ENCODE assay signal across 30 cellular contexts in genomic region chr12:21337453-21337852, GRCh38. TPM values are rescaled to one million over a fixed set of nuclear protein-coding genes. Genes with fewer than 3 reads are reported as not detected.
"Had no signal": no experiment of that assay in that cellular context is flagged by ENCODE, and none has a peak within 500 bp of the region (broad histone marks: within the 10 kb centered on the region; RNA-seq: fewer than 3 reads in every experiment).

No MANE protein-coding gene starts in this region.

- DNase-seq: activated CD4-positive, alpha-beta memory T cell treated with anti-CD3 and anti-CD28 coated beads for 36 hours; activated CD4-positive, alpha-beta T cell treated with anti-CD3 and anti-CD28 coated beads, Interleukin-2, amount 10 ng/mL, durations not matched to agents 7 days and 5 days; activated CD4-positive, CD25-positive, alpha-beta regulatory T cell; activated gamma-delta T cell treated with Interleukin-2 at 50 U/mL for 16 hours; activated naive CD4-positive, alpha-beta T cell treated with anti-CD3 and anti-CD28 coated beads, Interleukin-2, amount 50 U/mL, for 16 hours; activated naive CD8-positive, alpha-beta T cell treated with anti-CD3 and anti-CD28 coated beads, Interleukin-2, amount 10 ng/mL, durations not matched to agents 7 days and 5 days; activated T-cell treated with anti-CD3 and anti-CD28 coated beads for 4 hours; activated T-cell treated with anti-CD3 and anti-CD28 coated beads, Interleukin-2, amount 50 U/mL, for 72 hours; adrenal gland; aorta; Kasumi-1; KBM-7; NCI-H1105 treated with DMSO at 0.1 percent for 48 hours; NCI-H146; NCI-H187 treated with DMSO at 0.1 percent for 48 hours; NCI-H2081 treated with DMSO at 0.1 percent for 48 hours; NCI-H446 treated with DMSO at 0.1 percent for 48 hours; NCI-H526; NCI-H82; NK-92 treated with Interleukin-12 subunit alpha and Interleukin-12 subunit beta, amount 100 ng/mL, for 24 hours; OCI-M1; RPMI8226; T-cell; T1000 had no signal

- H3K27ac Mint-ChIP-seq: activated CD4-positive, alpha-beta memory T cell treated with anti-CD3 and anti-CD28 coated beads for 36 hours; activated CD4-positive, alpha-beta T cell treated with anti-CD3 and anti-CD28 coated beads, Interleukin-2, amount 10 ng/mL, durations not matched to agents 7 days and 5 days; activated naive CD8-positive, alpha-beta T cell treated with anti-CD3 and anti-CD28 coated beads, Interleukin-2, amount 10 ng/mL, durations not matched to agents 7 days and 5 days; activated T-cell treated with anti-CD3 and anti-CD28 coated beads, Interleukin-2, amount 50 U/mL, for 72 hours; activated T-helper 2 cell treated with anti-CD3 and anti-CD28 coated beads, Interferon-gamma antibody, Interleukin-2, Interleukin-4, amounts not matched to agents 10 μg/mL and 5 μg/mL and 100 μg/mL, durations not matched to agents 14 hours and 24 hours and 36 hours; T-cell had no signal

- H3K27me3 Mint-ChIP-seq: activated CD4-positive, alpha-beta memory T cell treated with anti-CD3 and anti-CD28 coated beads for 36 hours had no signal

- H3K4me3 Mint-ChIP-seq: activated CD4-positive, alpha-beta memory T cell treated with anti-CD3 and anti-CD28 coated beads for 36 hours; activated CD4-positive, alpha-beta T cell treated with anti-CD3 and anti-CD28 coated beads, Interleukin-2, amount 10 ng/mL, durations not matched to agents 7 days and 5 days; activated naive CD8-positive, alpha-beta T cell treated with anti-CD3 and anti-CD28 coated beads, Interleukin-2, amount 10 ng/mL, durations not matched to agents 7 days and 5 days; activated T-cell treated with anti-CD3 and anti-CD28 coated beads, Interleukin-2, amount 50 U/mL, for 72 hours; T-cell had no signal

- ATAC-seq: Panc1, Right ventricle myocardium inferior, T-cell had no signal

- H3K4me1 Mint-ChIP-seq: activated CD4-positive, alpha-beta T cell treated with anti-CD3 and anti-CD28 coated beads, Interleukin-2, amount 10 ng/mL, durations not matched to agents 7 days and 5 days; activated naive CD8-positive, alpha-beta T cell treated with anti-CD3 and anti-CD28 coated beads, Interleukin-2, amount 10 ng/mL, durations not matched to agents 7 days and 5 days; T-cell had no signal

- H3K36me3 Mint-ChIP-seq: activated CD4-positive, alpha-beta memory T cell treated with anti-CD3 and anti-CD28 coated beads for 36 hours; activated naive CD8-positive, alpha-beta T cell treated with anti-CD3 and anti-CD28 coated beads, Interleukin-2, amount 10 ng/mL, durations not matched to agents 7 days and 5 days; T-cell had no signal

- H3K27ac ChIP-seq: adrenal gland, breast epithelium, SK-N-MC had no signal

- H3K9me3 Mint-ChIP-seq: activated CD4-positive, alpha-beta memory T cell treated with anti-CD3 and anti-CD28 coated beads for 36 hours; activated CD4-positive, alpha-beta T cell treated with anti-CD3 and anti-CD28 coated beads, Interleukin-2, amount 10 ng/mL, durations not matched to agents 7 days and 5 days; activated naive CD8-positive, alpha-beta T cell treated with anti-CD3 and anti-CD28 coated beads, Interleukin-2, amount 10 ng/mL, durations not matched to agents 7 days and 5 days; activated T-cell treated with anti-CD3 and anti-CD28 coated beads, Interleukin-2, amount 50 U/mL, for 72 hours; T-cell had no signal

RNA-seq across cellular contexts. Expression of gene SLCO1A2, which starts 2.7 kb away (rescaled TPM):
- total RNA-seq: activated CD4-positive, alpha-beta memory T cell treated with anti-CD3 and anti-CD28 coated beads for 36 hours; activated CD4-positive, alpha-beta T cell treated with anti-CD3 and anti-CD28 coated beads, Interleukin-2, amount 10 ng/mL, durations not matched to agents 7 days and 5 days; activated CD8-positive, alpha-beta memory T cell treated with anti-CD3 and anti-CD28 coated beads for 36 hours; activated naive CD8-positive, alpha-beta T cell treated with anti-CD3 and anti-CD28 coated beads, Interleukin-2, amount 10 ng/mL, durations not matched to agents 7 days and 5 days; activated T-cell treated with anti-CD3 and anti-CD28 coated beads, Interleukin-2, amount 50 U/mL, for 72 hours; activated T-helper 2 cell treated with anti-CD3 and anti-CD28 coated beads, Interferon-gamma antibody, Interleukin-2, Interleukin-4, amounts not matched to agents 10 μg/mL and 5 μg/mL and 100 μg/mL, durations not matched to agents 14 hours and 24 hours and 36 hours; adrenal gland; aorta; Right ventricle myocardium inferior had no signal

RNA-seq across cellular contexts. Expression of gene IAPP, which starts 35.2 kb away (rescaled TPM):
- total RNA-seq: activated CD4-positive, alpha-beta memory T cell treated with anti-CD3 and anti-CD28 coated beads for 36 hours; activated CD4-positive, alpha-beta T cell treated with anti-CD3 and anti-CD28 coated beads, Interleukin-2, amount 10 ng/mL, durations not matched to agents 7 days and 5 days; activated CD8-positive, alpha-beta memory T cell treated with anti-CD3 and anti-CD28 coated beads for 36 hours; activated naive CD8-positive, alpha-beta T cell treated with anti-CD3 and anti-CD28 coated beads, Interleukin-2, amount 10 ng/mL, durations not matched to agents 7 days and 5 days; activated T-cell treated with anti-CD3 and anti-CD28 coated beads, Interleukin-2, amount 50 U/mL, for 72 hours; activated T-helper 2 cell treated with anti-CD3 and anti-CD28 coated beads, Interferon-gamma antibody, Interleukin-2, Interleukin-4, amounts not matched to agents 10 μg/mL and 5 μg/mL and 100 μg/mL, durations not matched to agents 14 hours and 24 hours and 36 hours; adrenal gland; aorta; breast epithelium; Right ventricle myocardium inferior; T-cell had no signal
